ENCODE assay signal across 20 cellular contexts in the genomic region with DNA sequence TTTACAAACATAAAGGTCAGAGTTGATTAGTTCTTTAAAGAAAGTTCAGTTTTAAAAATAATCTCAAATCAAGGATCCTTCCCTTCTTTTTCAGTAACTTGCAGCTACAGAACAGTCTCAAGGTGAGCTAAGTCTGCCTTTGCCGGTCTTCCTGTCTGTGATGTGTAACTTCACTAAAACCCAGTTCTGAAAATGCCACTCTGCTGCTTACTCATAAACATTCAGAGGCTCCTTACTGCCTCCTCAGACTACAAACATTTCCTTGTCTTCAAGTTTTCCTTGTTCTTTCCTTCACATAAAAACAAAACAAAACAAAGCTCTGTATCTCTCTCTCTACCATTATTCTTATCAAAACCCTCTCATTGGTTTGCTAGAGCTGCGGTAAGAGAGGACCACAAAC.
"Had no signal": no experiment of that assay in that cellular context is flagged by ENCODE, and none has a peak within 500 bp of the region (broad histone marks: within the 10 kb centered on the region; RNA-seq: fewer than 3 reads in every experiment).

No MANE protein-coding gene starts in this region.

- H3K27ac Mint-ChIP-seq: activated CD4-positive, alpha-beta T cell treated with anti-CD3 and anti-CD28 coated beads, Interleukin-2, amount 10 ng/mL, durations not matched to agents 7 days and 5 days; activated naive CD4-positive, alpha-beta T cell treated with anti-CD3 and anti-CD28 coated beads, Interleukin-2, amount 50 U/mL, for 72 hours; activated T-cell treated with anti-CD3 and anti-CD28 coated beads, Interleukin-2, amount 50 U/mL, for 72 hours; natural killer cell; stimulated activated memory B cell treated with anti-CD40 and anti-IgM and Interleukin-4, amounts not matched to agents 10 μg/mL and 1 μg/mL and 100 μg/mL, for 72 hours had no signal

- H2AFZ ChIP-seq: hepatocyte had no signal

- H3K36me3 Mint-ChIP-seq: activated naive CD4-positive, alpha-beta T cell treated with anti-CD3 and anti-CD28 coated beads, Interleukin-2, amount 50 U/mL, for 72 hours; natural killer cell; stimulated activated memory B cell treated with anti-CD40 and anti-IgM and Interleukin-4, amounts not matched to agents 10 μg/mL and 1 μg/mL and 100 μg/mL, for 72 hours had no signal

- H3K4me1 Mint-ChIP-seq: activated CD4-positive, alpha-beta T cell treated with anti-CD3 and anti-CD28 coated beads, Interleukin-2, amount 10 ng/mL, durations not matched to agents 7 days and 5 days; natural killer cell; stimulated activated memory B cell treated with anti-CD40 and anti-IgM and Interleukin-4, amounts not matched to agents 10 μg/mL and 1 μg/mL and 100 μg/mL, for 72 hours had no signal

- H3K4me3 Mint-ChIP-seq: activated CD4-positive, alpha-beta T cell treated with anti-CD3 and anti-CD28 coated beads, Interleukin-2, amount 10 ng/mL, durations not matched to agents 7 days and 5 days; activated T-cell treated with anti-CD3 and anti-CD28 coated beads, Interleukin-2, amount 50 U/mL, for 72 hours; natural killer cell; stimulated activated memory B cell treated with anti-CD40 and anti-IgM and Interleukin-4, amounts not matched to agents 10 μg/mL and 1 μg/mL and 100 μg/mL, for 72 hours; T-helper 17 cell had no signal

- H3K4me3 ChIP-seq: body of pancreas, colonic mucosa, hepatocyte had no signal

- H3K79me2 ChIP-seq: hepatocyte had no signal

- H3K9me3 Mint-ChIP-seq: activated CD4-positive, alpha-beta T cell treated with anti-CD3 and anti-CD28 coated beads, Interleukin-2, amount 10 ng/mL, durations not matched to agents 7 days and 5 days; activated naive CD4-positive, alpha-beta T cell treated with anti-CD3 and anti-CD28 coated beads, Interleukin-2, amount 50 U/mL, for 72 hours; natural killer cell; stimulated activated memory B cell treated with anti-CD40 and anti-IgM and Interleukin-4, amounts not matched to agents 10 μg/mL and 1 μg/mL and 100 μg/mL, for 72 hours had no signal

- H3K27me3 ChIP-seq: body of pancreas, colonic mucosa, hepatocyte had no signal

- H3K27me3 Mint-ChIP-seq: activated CD4-positive, alpha-beta T cell treated with anti-CD3 and anti-CD28 coated beads, Interleukin-2, amount 10 ng/mL, durations not matched to agents 7 days and 5 days; stimulated activated memory B cell treated with anti-CD40 and anti-IgM and Interleukin-4, amounts not matched to agents 10 μg/mL and 1 μg/mL and 100 μg/mL, for 72 hours; T-helper 17 cell had no signal

- DNase-seq: activated CD4-positive, alpha-beta T cell treated with anti-CD3 and anti-CD28 coated beads, Interleukin-2, amount 10 ng/mL, durations not matched to agents 7 days and 5 days; activated CD4-positive, CD25-positive, alpha-beta regulatory T cell; activated CD8-positive, alpha-beta memory T cell treated with anti-CD3 and anti-CD28 coated beads, Interleukin-2, amount 50 U/mL, for 48 hours; activated gamma-delta T cell; activated T-cell treated with anti-CD3 and anti-CD28 coated beads, Interleukin-2, amount 50 U/mL, for 72 hours; amniotic stem cell; body of pancreas; central memory CD4-positive, alpha-beta T cell; colonic mucosa; effector CD4-positive, alpha-beta T cell; left ventricle myocardium superior; mesenchymal stem cell; natural killer cell; nucleus accumbens; posterior cingulate gyrus; stimulated activated CD4-positive, alpha-beta T cell treated with anti-CD3 and anti-CD28 coated beads, Interleukin-2, amount 100 ng/mL, for 48 hours; T-helper 17 cell had no signal

- H3K36me3 ChIP-seq: colonic mucosa had no signal

- H3K4me2 ChIP-seq: hepatocyte had no signal

- H3K9me3 ChIP-seq: body of pancreas, colonic mucosa had no signal

- H3K27ac ChIP-seq: body of pancreas, colonic mucosa, hepatocyte had no signal

- ATAC-seq: activated naive CD4-positive, alpha-beta T cell treated with anti-CD3 and anti-CD28 coated beads, Interleukin-2, amount 50 U/mL, for 72 hours; activated T-cell treated with anti-CD3 and anti-CD28 coated beads, Interleukin-2, amount 50 U/mL, for 72 hours; body of pancreas; left ventricle myocardium superior; natural killer cell; stimulated activated memory B cell treated with anti-CD40 and anti-IgM and Interleukin-4, amounts not matched to agents 10 μg/mL and 1 μg/mL and 100 μg/mL, for 72 hours; T-helper 17 cell had no signal

- H3K4me1 ChIP-seq: body of pancreas, colonic mucosa had no signal
